ENCODE assay signal across 23 cellular contexts in genomic region chr7:151779255-151779654, GRCh38.
DNase-seq lines count a peak whose midpoint lies in the region; ATAC-seq and TF ChIP-seq lines count a peak whose summit lies in the region.
"Had no signal": no experiment of that assay in that cellular context is flagged by ENCODE, and none has a peak within 500 bp of the region (broad histone marks: within the 10 kb centered on the region; RNA-seq: fewer than 3 reads in every experiment).

No MANE protein-coding gene starts in this region.

- no CpG with 5 or more reads among the region's 6 CpGs for WGBS in neuronal stem cell (ENCODE audit: extremely low coverage in 2 of 2, insufficient read length in 2 of 2, insufficient replicate concordance in 1 of 2), 2 donors

- no peak overlapping the region for H3K4me3 ChIP-seq in neuronal stem cell (ENCODE audit: low read length in 2 of 2)
- H3K4me3 ChIP-seq in upper lobe of right lung, result no peak overlapping the region
- H3K4me3 ChIP-seq: A549, HAP-1 had no signal

- no peaks in the 10 kb centered on the region for H3K27me3 Mint-ChIP-seq in activated naive CD8-positive, alpha-beta T cell treated with anti-CD3 and anti-CD28 coated beads, Interleukin-2, amount 50 U/mL, for 24 hours
- H3K27me3 Mint-ChIP-seq in activated naive CD8-positive, alpha-beta T cell treated with anti-CD3 and anti-CD28 coated beads for 36 hours, result no peaks in the 10 kb centered on the region
- no peaks in the 10 kb centered on the region for H3K27me3 Mint-ChIP-seq in activated T-helper 17 cell treated with anti-CD3 and anti-CD28 coated beads, Interleukin-2, amount 50 U/mL, for 72 hours
- H3K27me3 Mint-ChIP-seq: CD4-positive, alpha-beta memory T cell had no signal

- ATAC-seq in activated naive CD8-positive, alpha-beta T cell treated with anti-CD3 and anti-CD28 coated beads, Interleukin-2, amount 50 U/mL, for 24 hours, result no peak
- no peak for ATAC-seq in activated T-helper 17 cell treated with anti-CD3 and anti-CD28 coated beads, Interleukin-2, amount 50 U/mL, for 72 hours (replicated peaks)
- no peak for ATAC-seq in upper lobe of right lung
- ATAC-seq: A549 had no signal

- no peak overlapping the region for H4K8ac ChIP-seq in neuronal stem cell (ENCODE audit: low read depth, low read length)

- H3K23ac ChIP-seq in neuronal stem cell (ENCODE audit: low read depth, low read length, poor library complexity), result no peak overlapping the region

- H2BK120ac ChIP-seq in neuronal stem cell (ENCODE audit: low read depth, low read length), result no peak overlapping the region

- no peak overlapping the region for H4K91ac ChIP-seq in neuronal stem cell (ENCODE audit: low read depth, low read length, poor library complexity)

- H3K4me1 ChIP-seq in neuronal stem cell (ENCODE audit: control insufficient read depth in 2 of 2, insufficient read depth in 1 of 2, low read depth in 1 of 2, low read length in 2 of 2) (peaks cover 0 to 2% of the 10 kb centered on the region in 2 donors), upper lobe of right lung (peaks cover 10% of the 10 kb centered on the region)
- H3K4me1 ChIP-seq: BE2C, HAP-1 had no signal

- H3K27ac ChIP-seq in neuronal stem cell (replicated peaks; ENCODE audit: low read length) (no peak overlapping the region), upper lobe of right lung (no peak overlapping the region)
- H3K27ac ChIP-seq: 22Rv1, A549, C4-2B had no signal

- intact Hi-C loops in upper lobe of right lung (cut with DNase I), result no loop called here

- no peak overlapping the region for H2AFZ ChIP-seq in neuronal stem cell (ENCODE audit: low read length)

- no peak overlapping the region for H3K4me2 ChIP-seq in neuronal stem cell (ENCODE audit: insufficient read depth, low read length, poor library complexity, severe bottlenecking)
- H3K4me2 ChIP-seq: A549 had no signal

- no peaks in the 10 kb centered on the region for H3K9me3 Mint-ChIP-seq in activated naive CD8-positive, alpha-beta T cell treated with anti-CD3 and anti-CD28 coated beads, Interleukin-2, amount 50 U/mL, for 24 hours
- H3K9me3 Mint-ChIP-seq in activated naive CD8-positive, alpha-beta T cell treated with anti-CD3 and anti-CD28 coated beads for 36 hours, result no peaks in the 10 kb centered on the region
- no peaks in the 10 kb centered on the region for H3K9me3 Mint-ChIP-seq in activated T-helper 17 cell treated with anti-CD3 and anti-CD28 coated beads, Interleukin-2, amount 50 U/mL, for 72 hours
- H3K9me3 Mint-ChIP-seq: CD4-positive, alpha-beta memory T cell had no signal

- no peaks in the 10 kb centered on the region for H3K79me1 ChIP-seq in neuronal stem cell (ENCODE audit: low read depth, low read length)

- H3K36me3 ChIP-seq in neuronal stem cell (replicated peaks in 1 of 2; ENCODE audit: control insufficient read depth in 2 of 2, insufficient read depth in 2 of 2, low read length in 2 of 2) (no peaks in the 10 kb centered on the region), upper lobe of right lung (peaks cover 6% of the 10 kb centered on the region)
- H3K36me3 ChIP-seq: BE2C, HAP-1 had no signal

- H3K18ac ChIP-seq in neuronal stem cell (ENCODE audit: low read length), result peak overlapping the region; percentile 41

- peaks cover 0 to 36% (median 2%) of the 10 kb centered on the region in 3 experiments for H3K27me3 ChIP-seq in neuronal stem cell (ENCODE audit: control insufficient read depth in 3 of 3, insufficient read depth in 3 of 3, low read depth in 1 of 3, low read length in 3 of 3)
- H3K27me3 ChIP-seq in upper lobe of right lung, result no peaks in the 10 kb centered on the region
- H3K27me3 ChIP-seq: BE2C had no signal

- H2BK5ac ChIP-seq in neuronal stem cell (ENCODE audit: low read length), result no peak overlapping the region

- DNase-seq in activated naive CD8-positive, alpha-beta T cell treated with anti-CD3 and anti-CD28 coated beads, Interleukin-2, amount 50 U/mL, for 24 hours, result no peak
- no peak for DNase-seq in activated naive CD8-positive, alpha-beta T cell treated with anti-CD3 and anti-CD28 coated beads for 36 hours
- DNase-seq in neuronal stem cell (ENCODE audit: low spot score) (no peak), upper lobe of right lung (peak; percentile 40), 8988T (no peak), GM03348 (ENCODE audit: low spot score) (no peak), kidney glomerular epithelial cell (lab: John Stamatoyannopoulos, UW) (no peak)
- DNase-seq: ACHN; AML-193; BE2C; Calu3; CD4-positive, alpha-beta memory T cell; COR-L47; DMS53; DMS79 treated with DMSO at 0.1 percent for 48 hours; GF-D8; GOT3; HFFc6 had no signal

- no peak overlapping the region for H3K9ac ChIP-seq in neuronal stem cell (ENCODE audit: low read depth, low read length, poor library complexity)

- no peak overlapping the region for H3K14ac ChIP-seq in neuronal stem cell (ENCODE audit: low read length)

- H2BK12ac ChIP-seq in neuronal stem cell (ENCODE audit: low read length), result no peak overlapping the region

- H3K27ac Mint-ChIP-seq in activated naive CD8-positive, alpha-beta T cell treated with anti-CD3 and anti-CD28 coated beads, Interleukin-2, amount 50 U/mL, for 24 hours, result peak overlapping the region; percentile 34
- H3K27ac Mint-ChIP-seq in activated naive CD8-positive, alpha-beta T cell treated with anti-CD3 and anti-CD28 coated beads for 36 hours, result no peak overlapping the region
- H3K27ac Mint-ChIP-seq in activated T-helper 17 cell treated with anti-CD3 and anti-CD28 coated beads, Interleukin-2, amount 50 U/mL, for 72 hours, result peak overlapping the region; percentile 5
- H3K27ac Mint-ChIP-seq: HFFc6 had no signal

- no peak for TF ChIP-seq CTCF in upper lobe of right lung (IDR thresholded peaks at IDR 0.05)

- no peak overlapping the region for H2BK15ac ChIP-seq in neuronal stem cell (ENCODE audit: low read length)

- H3K36me3 Mint-ChIP-seq in activated naive CD8-positive, alpha-beta T cell treated with anti-CD3 and anti-CD28 coated beads, Interleukin-2, amount 50 U/mL, for 24 hours (ENCODE audit: low read depth), result no peaks in the 10 kb centered on the region
- H3K36me3 Mint-ChIP-seq in activated naive CD8-positive, alpha-beta T cell treated with anti-CD3 and anti-CD28 coated beads for 36 hours, result peaks cover 3% of the 10 kb centered on the region
- peaks cover 6% of the 10 kb centered on the region for H3K36me3 Mint-ChIP-seq in activated T-helper 17 cell treated with anti-CD3 and anti-CD28 coated beads, Interleukin-2, amount 50 U/mL, for 72 hours (ENCODE audit: low read depth)

- H3K4ac ChIP-seq in neuronal stem cell (ENCODE audit: low read length), result no peak overlapping the region

- peaks cover 5% of the 10 kb centered on the region for H3K4me1 Mint-ChIP-seq in activated naive CD8-positive, alpha-beta T cell treated with anti-CD3 and anti-CD28 coated beads, Interleukin-2, amount 50 U/mL, for 24 hours
- H3K4me1 Mint-ChIP-seq in activated naive CD8-positive, alpha-beta T cell treated with anti-CD3 and anti-CD28 coated beads for 36 hours, result peaks cover 5% of the 10 kb centered on the region
- H3K4me1 Mint-ChIP-seq in activated T-helper 17 cell treated with anti-CD3 and anti-CD28 coated beads, Interleukin-2, amount 50 U/mL, for 72 hours, result peaks cover 5% of the 10 kb centered on the region

- no peak overlapping the region for H2AK5ac ChIP-seq in neuronal stem cell (ENCODE audit: low read depth, low read length)

- no peak overlapping the region for H3K4me3 Mint-ChIP-seq in activated naive CD8-positive, alpha-beta T cell treated with anti-CD3 and anti-CD28 coated beads, Interleukin-2, amount 50 U/mL, for 24 hours
- H3K4me3 Mint-ChIP-seq in activated naive CD8-positive, alpha-beta T cell treated with anti-CD3 and anti-CD28 coated beads for 36 hours, result no peak overlapping the region
- no peak overlapping the region for H3K4me3 Mint-ChIP-seq in activated T-helper 17 cell treated with anti-CD3 and anti-CD28 coated beads, Interleukin-2, amount 50 U/mL, for 72 hours
- H3K4me3 Mint-ChIP-seq: CD4-positive, alpha-beta memory T cell; HFFc6 had no signal

- H3K9me3 ChIP-seq in neuronal stem cell (replicated peaks in 1 of 2; ENCODE audit: control insufficient read depth in 2 of 2, insufficient read depth in 1 of 2, low read depth in 1 of 2, low read length in 2 of 2) (peaks cover 0 to 2% of the 10 kb centered on the region in 2 donors), upper lobe of right lung (no peaks in the 10 kb centered on the region)
- H3K9me3 ChIP-seq: BE2C had no signal
